ENCODE assay signal across 17 cellular contexts in genomic region chr21:42242611-42243010, GRCh38. TPM values are rescaled to one million over a fixed set of nuclear protein-coding genes. Genes with fewer than 3 reads are reported as not detected.
DNase-seq lines count a peak whose midpoint lies in the region; TF ChIP-seq lines count a peak whose summit lies in the region.
"Had no signal": no experiment of that assay in that cellular context is flagged by ENCODE, and none has a peak within 500 bp of the region (broad histone marks: within the 10 kb centered on the region; RNA-seq: fewer than 3 reads in every experiment).

No MANE protein-coding gene starts in this region.

- no peak overlapping the region for H3K4me3 ChIP-seq in BLaER1 treated with 17β-estradiol and CSF1 and Interleukin-3, amounts not matched to agents 10 nM and 100 nM
- no peak overlapping the region for H3K4me3 ChIP-seq in neuronal stem cell (ENCODE audit: low read length in 2 of 2)
- H3K4me3 ChIP-seq: K562, PC-9, SJCRH30 had no signal

- H3K4me1 ChIP-seq in BLaER1 treated with 17β-estradiol and CSF1 and Interleukin-3, amounts not matched to agents 10 nM and 100 nM: peaks cover 55 to 84% (median 71%) of the 10 kb centered on the region in 10 experiments
- peaks cover 0 to 2% of the 10 kb centered on the region in 2 donors for H3K4me1 ChIP-seq in neuronal stem cell (ENCODE audit: control insufficient read depth in 2 of 2, insufficient read depth in 1 of 2, low read depth in 1 of 2, low read length in 2 of 2)
- H3K4me1 ChIP-seq: SJCRH30 had no signal

- no peak overlapping the region for H3K4me3 Mint-ChIP-seq in dendritic cell treated with granulocyte-macrophage colony-stimulating factor and Interleukin-4, amounts not matched to agents 40 ng/mL and 50 ng/mL, for 4 days
- H3K4me3 Mint-ChIP-seq: CD14-positive monocyte, HFFc6 had no signal

- DNase-seq in NAMALWA (ENCODE audit: low spot score): peak; percentile 90
- DNase-seq in neuronal stem cell (ENCODE audit: low spot score): no peak
- DNase-seq in activated CD4-positive, CD25-positive, alpha-beta regulatory T cell (lab: John Stamatoyannopoulos, UW): no peak
- DNase-seq in effector CD8-positive, alpha-beta T cell (lab: John Stamatoyannopoulos, UW): no peak
- no peak for DNase-seq in erythroblast (lab: John Stamatoyannopoulos, UW)
- no peak for DNase-seq in NK-92 (lab: John Stamatoyannopoulos, UW; ENCODE audit: unreplicated experiment)
- DNase-seq: HFFc6, NCI-H1048, NCI-H146, NCI-H2081, NCI-H748 treated with DMSO at 0.1 percent for 48 hours, PC-9, SJCRH30 had no signal

- no peak overlapping the region for H2BK12ac ChIP-seq in neuronal stem cell (ENCODE audit: low read length)

- intact Hi-C loops in dendritic cell treated with granulocyte-macrophage colony-stimulating factor and Interleukin-4, amounts not matched to agents 40 ng/mL and 50 ng/mL, for 4 days (cut with micrococcal nuclease): no loop called here

- H3K27ac ChIP-seq in BLaER1 treated with 17β-estradiol and CSF1 and Interleukin-3, amounts not matched to agents 10 nM and 100 nM: peak overlapping the region in 4 of 11 experiments; percentile 48 to 65 (median 60); a peak in 5 of 22 replicates
- no peak overlapping the region for H3K27ac ChIP-seq in neuronal stem cell (replicated peaks; ENCODE audit: low read length)
- H3K27ac ChIP-seq: PC-9, SJCRH30 had no signal

- H3K4me1 Mint-ChIP-seq in dendritic cell treated with granulocyte-macrophage colony-stimulating factor and Interleukin-4, amounts not matched to agents 40 ng/mL and 50 ng/mL, for 4 days (ENCODE audit: low read depth): peaks cover 58% of the 10 kb centered on the region

- H2AK5ac ChIP-seq in neuronal stem cell (ENCODE audit: low read depth, low read length): peak overlapping the region; percentile 44

- H3K36me3 Mint-ChIP-seq in dendritic cell treated with granulocyte-macrophage colony-stimulating factor and Interleukin-4, amounts not matched to agents 40 ng/mL and 50 ng/mL, for 4 days (ENCODE audit: low read depth): peaks cover 13% of the 10 kb centered on the region

- peak overlapping the region; percentile 38 to 96 (median 83) for H3K4me2 ChIP-seq in BLaER1 treated with 17β-estradiol and CSF1 and Interleukin-3, amounts not matched to agents 10 nM and 100 nM
- no peak overlapping the region for H3K4me2 ChIP-seq in neuronal stem cell (ENCODE audit: insufficient read depth, low read length, poor library complexity, severe bottlenecking)
- H3K4me2 ChIP-seq: PC-9 had no signal

- H3K18ac ChIP-seq in neuronal stem cell (ENCODE audit: low read length): peak overlapping the region; percentile 61

- H3K36me3 ChIP-seq in BLaER1 treated with 17β-estradiol and CSF1 and Interleukin-3, amounts not matched to agents 10 nM and 100 nM: peaks cover 0 to 21% (median 0%) of the 10 kb centered on the region in 11 experiments; a peak in 8 of 22 replicates
- no peaks in the 10 kb centered on the region for H3K36me3 ChIP-seq in neuronal stem cell (replicated peaks in 1 of 2; ENCODE audit: control insufficient read depth in 2 of 2, insufficient read depth in 2 of 2, low read length in 2 of 2)
- H3K36me3 ChIP-seq: SJCRH30 had no signal

- no peak overlapping the region for H2BK5ac ChIP-seq in neuronal stem cell (ENCODE audit: low read length)

- TF ChIP-seq POLR2A in erythroblast (IDR thresholded peaks at IDR 0.05; ENCODE audit: low read length): no peak

- H3K79me1 ChIP-seq in neuronal stem cell (ENCODE audit: low read depth, low read length): no peaks in the 10 kb centered on the region

- H2BK120ac ChIP-seq in neuronal stem cell (ENCODE audit: low read depth, low read length): no peak overlapping the region

- peaks cover 0 to 36% (median 21%) of the 10 kb centered on the region in 11 experiments; a peak in 15 of 22 replicates for H3K27me3 ChIP-seq in BLaER1 treated with 17β-estradiol and CSF1 and Interleukin-3, amounts not matched to agents 10 nM and 100 nM
- H3K27me3 ChIP-seq in neuronal stem cell (ENCODE audit: control insufficient read depth in 3 of 3, insufficient read depth in 3 of 3, low read depth in 1 of 3, low read length in 3 of 3): peaks cover 0 to under 1% (median 0%) of the 10 kb centered on the region in 3 experiments
- H3K27me3 ChIP-seq: SJCRH30 had no signal

- no peaks in the 10 kb centered on the region for H3K9me3 ChIP-seq in BLaER1 treated with 17β-estradiol and CSF1 and Interleukin-3, amounts not matched to agents 10 nM and 100 nM (replicated peaks in 1 of 11)
- peaks cover 0 to 1% of the 10 kb centered on the region in 2 donors for H3K9me3 ChIP-seq in neuronal stem cell (replicated peaks in 1 of 2; ENCODE audit: control insufficient read depth in 2 of 2, insufficient read depth in 1 of 2, low read depth in 1 of 2, low read length in 2 of 2)
- H3K9me3 ChIP-seq: SJCRH30 had no signal

- H4K20me1 ChIP-seq in BLaER1 treated with 17β-estradiol and CSF1 and Interleukin-3, amounts not matched to agents 10 nM and 100 nM: peaks cover 30 to 100% (median 84%) of the 10 kb centered on the region in 11 experiments

- H3K4ac ChIP-seq in neuronal stem cell (ENCODE audit: low read length): no peak overlapping the region

- H3K23ac ChIP-seq in neuronal stem cell (ENCODE audit: low read depth, low read length, poor library complexity): no peak overlapping the region

- peaks cover 5% of the 10 kb centered on the region for H3K27me3 Mint-ChIP-seq in dendritic cell treated with granulocyte-macrophage colony-stimulating factor and Interleukin-4, amounts not matched to agents 40 ng/mL and 50 ng/mL, for 4 days

- H4K91ac ChIP-seq in neuronal stem cell (ENCODE audit: low read depth, low read length, poor library complexity): no peak overlapping the region

- H3K9me3 Mint-ChIP-seq in dendritic cell treated with granulocyte-macrophage colony-stimulating factor and Interleukin-4, amounts not matched to agents 40 ng/mL and 50 ng/mL, for 4 days: no peaks in the 10 kb centered on the region
- H3K9me3 Mint-ChIP-seq: CD14-positive monocyte, HFFc6 had no signal

- peak overlapping the region in 4 of 11 experiments; percentile 36 to 63 (median 45); a peak in 9 of 22 replicates for H3K9ac ChIP-seq in BLaER1 treated with 17β-estradiol and CSF1 and Interleukin-3, amounts not matched to agents 10 nM and 100 nM
- no peak overlapping the region for H3K9ac ChIP-seq in neuronal stem cell (ENCODE audit: low read depth, low read length, poor library complexity)

- no peak overlapping the region for H4K8ac ChIP-seq in neuronal stem cell (ENCODE audit: low read depth, low read length)

- H2BK15ac ChIP-seq in neuronal stem cell (ENCODE audit: low read length): peak overlapping the region; percentile 41

- no peak overlapping the region for H2AFZ ChIP-seq in neuronal stem cell (ENCODE audit: low read length)
- H2AFZ ChIP-seq: PC-9 had no signal

- peak overlapping the region; percentile 90 for H3K14ac ChIP-seq in neuronal stem cell (ENCODE audit: low read length)

- peak overlapping the region; percentile 1 for H3K27ac Mint-ChIP-seq in dendritic cell treated with granulocyte-macrophage colony-stimulating factor and Interleukin-4, amounts not matched to agents 40 ng/mL and 50 ng/mL, for 4 days
- H3K27ac Mint-ChIP-seq: HFFc6 had no signal

- WGBS in neuronal stem cell (ENCODE audit: extremely low coverage in 2 of 2, insufficient read length in 2 of 2, insufficient replicate concordance in 1 of 2), 2 donors: no CpG with 5 or more reads among the region's 9 CpGs

RNA-seq across cellular contexts. Expression of gene ABCG1, which starts 23.7 kb away (rescaled TPM):
- 1.4 TPM for polyA plus RNA-seq in neuronal stem cell (2013, experiment 1 of 2)
- polyA plus RNA-seq in neuronal stem cell (2013, experiment 2 of 2): 1.8 TPM
- polyA plus RNA-seq: K562 had no signal
